ENCODE assay signal across 2 cellular contexts in genomic region chr22:19709063-19709769, GRCh38.
TF ChIP-seq lines count a peak whose summit lies in the region.

No MANE protein-coding gene starts in this region.

TF ChIP-seq in SK-N-SH, 30 proteins besides CTCF, POLR2A, EP300 and RAD21 (continued from another document):
- no peak for TF ChIP-seq REST (IDR thresholded peaks at IDR 0.05; ENCODE audit: low read depth, low read length)
- TF ChIP-seq CHD2 (IDR thresholded peaks at IDR 0.05; ENCODE audit: low read length, partially characterized antibody) = no peak
- no peak for TF ChIP-seq TCF12 (IDR thresholded peaks at IDR 0.05)
- TF ChIP-seq MAX (IDR thresholded peaks at IDR 0.05; ENCODE audit: low read depth) = no peak
- TF ChIP-seq TAF1 (IDR thresholded peaks at IDR 0.05; ENCODE audit: borderline replicate concordance, low read depth, low read length) = no peak
- TF ChIP-seq FOXJ3 (CRISPR knock-in tag; IDR thresholded peaks at IDR 0.05) = no peak
- no peak for TF ChIP-seq IRF3 (IDR thresholded peaks at IDR 0.05; ENCODE audit: low read depth, low read length)
- TF ChIP-seq JUND (IDR thresholded peaks at IDR 0.05) = no peak

TF ChIP-seq in SK-N-SH treated with all-trans-retinoic acid at 6 μM for 48 hours, 23 proteins besides CTCF, POLR2A, EP300 and RAD21 (continued from another document):
- TF ChIP-seq CSRNP3 (CRISPR knock-in tag; IDR thresholded peaks at IDR 0.05) (no peak), TOX (CRISPR knock-in tag; IDR thresholded peaks at IDR 0.05; ENCODE audit: borderline replicate concordance) (no peak), ZNF70 (CRISPR knock-in tag; IDR thresholded peaks at IDR 0.05) (no peak), PATZ1 (CRISPR knock-in tag; IDR thresholded peaks at IDR 0.05; ENCODE audit: borderline replicate concordance) (no peak), OSR1 (CRISPR knock-in tag; IDR thresholded peaks at IDR 0.05) (no peak), PPARA (CRISPR knock-in tag; IDR thresholded peaks at IDR 0.05; ENCODE audit: borderline replicate concordance) (no peak), GLIS3 (CRISPR knock-in tag; IDR thresholded peaks at IDR 0.05) (no peak), TCF4 (CRISPR knock-in tag; IDR thresholded peaks at IDR 0.05; ENCODE audit: borderline replicate concordance) (no peak), BACH2 (CRISPR knock-in tag; IDR thresholded peaks at IDR 0.05; ENCODE audit: borderline replicate concordance) (no peak), CREB5 (CRISPR knock-in tag; IDR thresholded peaks at IDR 0.05; ENCODE audit: low read depth) (no peak), ZNF565 (CRISPR knock-in tag; conservative IDR thresholded peaks at IDR 0.05; ENCODE audit: low read depth) (no peak), POU6F1 (CRISPR knock-in tag; IDR thresholded peaks at IDR 0.05; ENCODE audit: borderline replicate concordance, low read depth) (no peak), ZFP30 (CRISPR knock-in tag; IDR thresholded peaks at IDR 0.05) (no peak)
